ENCODE assay signal across 24 cellular contexts in the genomic region with DNA sequence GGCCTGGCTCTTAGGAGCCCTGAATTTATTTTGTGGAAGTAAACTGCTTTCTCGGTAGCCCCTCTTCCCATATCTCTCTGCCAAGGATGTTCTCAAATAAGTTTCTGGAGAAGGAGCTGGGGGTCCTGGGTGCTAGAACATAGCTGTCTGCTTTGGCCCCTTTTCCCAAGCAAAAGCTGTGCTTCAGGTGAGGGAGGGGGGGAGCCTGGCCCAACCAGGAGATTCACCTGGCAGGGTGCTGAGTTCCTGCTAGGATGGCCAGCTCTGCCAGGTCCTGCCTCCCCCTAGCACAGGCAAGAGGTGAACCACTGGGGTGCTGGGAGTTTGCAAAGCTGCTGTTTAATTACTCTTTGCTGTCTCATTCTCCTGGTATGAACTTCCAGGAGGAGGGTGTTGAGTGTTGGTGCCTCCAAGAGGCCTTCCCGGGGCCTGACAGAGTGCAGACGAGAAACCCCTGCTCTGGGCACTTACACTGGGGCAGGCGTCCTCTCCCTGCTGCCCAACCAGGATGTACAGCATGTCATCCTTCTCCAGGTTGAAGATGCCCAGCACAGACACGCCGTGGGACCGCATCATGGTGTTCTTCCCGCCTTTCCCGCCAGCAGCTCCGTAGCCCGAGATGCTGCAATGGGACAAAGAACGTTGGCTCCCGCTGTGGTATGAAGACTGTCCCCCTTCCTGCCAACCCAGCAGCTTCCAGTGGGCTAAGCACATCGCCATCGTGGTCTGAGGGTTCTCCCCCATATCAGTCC.
"Had no signal": no experiment of that assay in that cellular context is flagged by ENCODE, and none has a peak within 500 bp of the region (broad histone marks: within the 10 kb centered on the region; RNA-seq: fewer than 3 reads in every experiment).

No MANE protein-coding gene starts in this region.

- H3K36me3 ChIP-seq: breast epithelium, esophagus squamous epithelium, left lung, lower lobe of right lung, neural progenitor cell, right lobe of liver, upper lobe of left lung had no signal

- H3K9me3 Mint-ChIP-seq: activated T-cell treated with anti-CD3 and anti-CD28 coated beads, Interleukin-2, amount 50 U/mL, for 72 hours; natural killer cell; neural progenitor cell; stimulated activated memory B cell treated with anti-CD40 and anti-IgM and Interleukin-4, amounts not matched to agents 10 μg/mL and 1 μg/mL and 100 μg/mL, for 72 hours; stimulated activated naive CD8-positive, alpha-beta T cell treated with anti-CD3 and anti-CD28 coated beads, Interleukin-15, amount 100 ng/mL, for 72 hours; T-helper 2 cell treated with Interferon-gamma antibody and Interleukin-4, amounts not matched to agents 5 μg/mL and 100 μg/mL, for 36 hours had no signal

- H3K4me3 Mint-ChIP-seq: activated T-cell treated with anti-CD3 and anti-CD28 coated beads, Interleukin-2, amount 50 U/mL, for 72 hours; natural killer cell; neural progenitor cell; stimulated activated memory B cell treated with anti-CD40 and anti-IgM and Interleukin-4, amounts not matched to agents 10 μg/mL and 1 μg/mL and 100 μg/mL, for 72 hours; stimulated activated naive CD8-positive, alpha-beta T cell treated with anti-CD3 and anti-CD28 coated beads, Interleukin-15, amount 100 ng/mL, for 72 hours; T-helper 2 cell treated with Interferon-gamma antibody and Interleukin-4, amounts not matched to agents 5 μg/mL and 100 μg/mL, for 36 hours had no signal

- H3K4me2 ChIP-seq: neural progenitor cell had no signal

- ATAC-seq: activated T-cell treated with anti-CD3 and anti-CD28 coated beads, Interleukin-2, amount 50 U/mL, for 72 hours; lower lobe of right lung; natural killer cell; stimulated activated memory B cell treated with anti-CD40 and anti-IgM and Interleukin-4, amounts not matched to agents 10 μg/mL and 1 μg/mL and 100 μg/mL, for 72 hours; stimulated activated naive CD8-positive, alpha-beta T cell treated with anti-CD3 and anti-CD28 coated beads, Interleukin-15, amount 100 ng/mL, for 72 hours had no signal

- H3K36me3 Mint-ChIP-seq: natural killer cell; neural progenitor cell; stimulated activated memory B cell treated with anti-CD40 and anti-IgM and Interleukin-4, amounts not matched to agents 10 μg/mL and 1 μg/mL and 100 μg/mL, for 72 hours had no signal

- H3K27ac ChIP-seq: breast epithelium, epithelial cell of prostate, esophagus squamous epithelium, left lung, lower lobe of right lung, neural progenitor cell, right lobe of liver, skin epidermis, upper lobe of left lung, VCaP had no signal

- H2AFZ ChIP-seq: neural progenitor cell had no signal

- H3K4me1 Mint-ChIP-seq: natural killer cell; neural progenitor cell; stimulated activated naive CD8-positive, alpha-beta T cell treated with anti-CD3 and anti-CD28 coated beads, Interleukin-15, amount 100 ng/mL, for 72 hours had no signal

- H3K4me1 ChIP-seq: breast epithelium, left lung, lower lobe of right lung, neural progenitor cell, right lobe of liver, upper lobe of left lung had no signal

- H3K4me3 ChIP-seq: breast epithelium, esophagus squamous epithelium, left lung, lower lobe of right lung, neural progenitor cell, right lobe of liver, skin epidermis, upper lobe of left lung had no signal

- DNase-seq: activated CD4-positive, alpha-beta T cell treated with anti-CD3 and anti-CD28 coated beads for 4 hours; activated CD4-positive, alpha-beta T cell treated with anti-CD3 and anti-CD28 coated beads, Interleukin-2, amount 50 U/mL, for 4 hours; activated naive CD4-positive, alpha-beta T cell treated with anti-CD3 and anti-CD28 coated beads, Interleukin-2, amount 50 U/mL, for 16 hours; activated T-cell treated with anti-CD3 and anti-CD28 coated beads for 4 hours; central memory CD4-positive, alpha-beta T cell; effector CD4-positive, alpha-beta T cell; esophagus squamous epithelium; kidney glomerular epithelial cell; left lung; lower lobe of right lung; natural killer cell; stimulated activated CD4-positive, alpha-beta T cell treated with anti-CD3 and anti-CD28 coated beads, Interleukin-4, amount 100 ng/mL, for 4 hours; stimulated activated naive CD8-positive, alpha-beta T cell treated with anti-CD3 and anti-CD28 coated beads, Interleukin-15, amount 100 ng/mL, for 72 hours; T-helper 1 cell; upper lobe of left lung had no signal

- H3K9me3 ChIP-seq: breast epithelium, esophagus squamous epithelium, left lung, lower lobe of right lung, right lobe of liver, upper lobe of left lung had no signal

- H3K27me3 ChIP-seq: breast epithelium, neural progenitor cell, right lobe of liver, upper lobe of left lung had no signal

- H3K27ac Mint-ChIP-seq: activated T-cell treated with anti-CD3 and anti-CD28 coated beads, Interleukin-2, amount 50 U/mL, for 72 hours; natural killer cell; stimulated activated memory B cell treated with anti-CD40 and anti-IgM and Interleukin-4, amounts not matched to agents 10 μg/mL and 1 μg/mL and 100 μg/mL, for 72 hours; stimulated activated naive CD8-positive, alpha-beta T cell treated with anti-CD3 and anti-CD28 coated beads, Interleukin-15, amount 100 ng/mL, for 72 hours; T-helper 2 cell treated with Interferon-gamma antibody and Interleukin-4, amounts not matched to agents 5 μg/mL and 100 μg/mL, for 36 hours had no signal
